1 cellular context compared by ENCODE assay signal in the genomic region with DNA sequence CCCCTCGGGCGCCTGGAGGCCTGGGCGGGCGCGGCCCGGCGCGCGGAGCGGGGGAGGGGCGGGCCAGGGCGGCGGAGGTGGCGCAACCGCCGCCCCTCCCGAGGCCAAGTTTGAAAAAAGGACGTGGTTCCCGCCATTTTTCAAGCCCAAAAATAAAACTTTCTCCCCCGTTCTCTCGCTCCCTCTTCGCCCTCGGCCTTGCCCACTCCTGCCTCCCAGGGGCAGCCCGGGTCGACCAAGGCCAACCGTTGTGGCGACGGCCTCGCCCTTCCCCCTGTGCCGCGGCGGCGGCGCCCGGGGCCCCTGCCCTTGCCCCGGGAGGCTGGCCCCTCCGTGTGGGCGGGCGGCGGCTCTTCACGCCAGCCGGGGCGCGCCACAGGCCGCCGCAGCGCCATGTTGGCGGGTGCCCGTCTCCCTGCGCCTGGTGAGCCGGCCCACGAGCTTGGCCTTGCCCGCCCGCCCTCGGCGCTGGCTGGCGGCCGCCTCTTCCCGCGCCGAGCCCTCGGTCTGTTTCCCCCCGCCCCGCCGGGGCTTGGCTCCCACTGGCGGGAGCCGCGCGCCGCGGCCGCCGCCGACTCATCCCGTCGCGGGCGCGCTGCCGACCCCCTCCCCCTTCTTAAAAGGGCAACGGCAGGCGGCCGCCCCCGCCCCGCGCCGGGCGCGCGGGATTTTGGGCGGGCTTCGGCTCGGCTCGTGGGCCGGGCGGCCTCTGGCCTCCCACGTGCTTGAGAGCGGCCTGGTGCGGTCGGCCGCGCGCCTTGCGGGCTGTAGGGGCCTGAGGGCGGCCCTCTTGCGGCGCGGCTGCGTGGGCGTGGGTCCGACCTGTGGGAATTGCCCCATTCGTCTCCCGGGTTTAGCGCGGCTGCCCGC.
TF ChIP-seq lines count a peak whose summit lies in the region.

No MANE protein-coding gene starts in this region.

TF ChIP-seq in HepG2, 621 proteins besides CTCF, POLR2A, EP300 and RAD21 (continued from another document and continues in another):
- TF ChIP-seq, protein P1, sequence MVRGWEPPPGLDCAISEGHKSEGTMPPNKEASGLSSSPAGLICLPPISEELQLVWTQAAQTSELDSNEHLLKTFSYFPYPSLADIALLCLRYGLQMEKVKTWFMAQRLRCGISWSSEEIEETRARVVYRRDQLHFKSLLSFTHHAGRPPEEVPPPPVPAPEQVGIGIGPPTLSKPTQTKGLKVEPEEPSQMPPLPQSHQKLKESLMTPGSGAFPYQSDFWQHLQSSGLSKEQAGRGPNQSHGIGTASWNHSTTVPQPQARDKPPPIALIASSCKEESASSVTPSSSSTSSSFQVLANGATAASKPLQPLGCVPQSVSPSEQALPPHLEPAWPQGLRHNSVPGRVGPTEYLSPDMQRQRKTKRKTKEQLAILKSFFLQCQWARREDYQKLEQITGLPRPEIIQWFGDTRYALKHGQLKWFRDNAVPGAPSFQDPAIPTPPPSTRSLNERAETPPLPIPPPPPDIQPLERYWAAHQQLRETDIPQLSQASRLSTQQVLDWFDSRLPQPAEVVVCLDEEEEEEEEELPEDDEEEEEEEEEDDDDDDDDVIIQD (CRISPR knock-in tag; IDR thresholded peaks at IDR 0.05; ENCODE audit: low read depth) = no peak
- TF ChIP-seq ZNF550 (CRISPR knock-in tag; IDR thresholded peaks at IDR 0.05; ENCODE audit: borderline replicate concordance) (no peak), ZNF225 (CRISPR knock-in tag; IDR thresholded peaks at IDR 0.05) (no peak), SOX5 (CRISPR knock-in tag; IDR thresholded peaks at IDR 0.05; ENCODE audit: borderline replicate concordance) (no peak), KDM1A (CRISPR knock-in tag; IDR thresholded peaks at IDR 0.05) (no peak), ZNF816 (CRISPR knock-in tag; IDR thresholded peaks at IDR 0.05; ENCODE audit: borderline replicate concordance) (no peak; the same call in 1 of the 2 replicates), MEF2D (CRISPR knock-in tag; IDR thresholded peaks at IDR 0.05) (no peak), SMYD3 (CRISPR knock-in tag; IDR thresholded peaks at IDR 0.05) (no peak), MIER3 (CRISPR knock-in tag; IDR thresholded peaks at IDR 0.05; ENCODE audit: borderline replicate concordance) (no peak), ELF4 (CRISPR knock-in tag; IDR thresholded peaks at IDR 0.05; ENCODE audit: borderline replicate concordance) (no peak), TAF15 (IDR thresholded peaks at IDR 0.05; ENCODE audit: low read depth, low read length, poor library complexity, severe bottlenecking) (no peak), PLRG1 (conservative IDR thresholded peaks at IDR 0.05) (no peak), CAMTA2 (CRISPR knock-in tag; IDR thresholded peaks at IDR 0.05; ENCODE audit: borderline replicate concordance) (no peak), GTF3A (CRISPR knock-in tag; conservative IDR thresholded peaks at IDR 0.05) (no peak), POLR2AphosphoS5 (IDR thresholded peaks at IDR 0.05; ENCODE audit: low read depth, low read length) (no peak; the same call in 1 of the 2 replicates), ZFY (CRISPR knock-in tag; IDR thresholded peaks at IDR 0.05) (peak; percentile 85), ZNF792 (CRISPR knock-in tag; IDR thresholded peaks at IDR 0.05) (no peak), ZSCAN30 (CRISPR knock-in tag; IDR thresholded peaks at IDR 0.05) (no peak; the same call in 1 of the 2 replicates), ONECUT2 (CRISPR knock-in tag; IDR thresholded peaks at IDR 0.05) (no peak), HMGA1 (CRISPR knock-in tag; conservative IDR thresholded peaks at IDR 0.05) (no peak), SP2 (CRISPR knock-in tag; IDR thresholded peaks at IDR 0.05) (no peak), ZNF558 (CRISPR knock-in tag; IDR thresholded peaks at IDR 0.05; ENCODE audit: borderline replicate concordance) (peak; percentile 51; the same call in 1 of the 2 replicates)
- TF ChIP-seq, protein P2, sequence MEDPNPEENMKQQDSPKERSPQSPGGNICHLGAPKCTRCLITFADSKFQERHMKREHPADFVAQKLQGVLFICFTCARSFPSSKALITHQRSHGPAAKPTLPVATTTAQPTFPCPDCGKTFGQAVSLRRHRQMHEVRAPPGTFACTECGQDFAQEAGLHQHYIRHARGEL (CRISPR knock-in tag; IDR thresholded peaks at IDR 0.05) = no peak
- TF ChIP-seq, protein P3, sequence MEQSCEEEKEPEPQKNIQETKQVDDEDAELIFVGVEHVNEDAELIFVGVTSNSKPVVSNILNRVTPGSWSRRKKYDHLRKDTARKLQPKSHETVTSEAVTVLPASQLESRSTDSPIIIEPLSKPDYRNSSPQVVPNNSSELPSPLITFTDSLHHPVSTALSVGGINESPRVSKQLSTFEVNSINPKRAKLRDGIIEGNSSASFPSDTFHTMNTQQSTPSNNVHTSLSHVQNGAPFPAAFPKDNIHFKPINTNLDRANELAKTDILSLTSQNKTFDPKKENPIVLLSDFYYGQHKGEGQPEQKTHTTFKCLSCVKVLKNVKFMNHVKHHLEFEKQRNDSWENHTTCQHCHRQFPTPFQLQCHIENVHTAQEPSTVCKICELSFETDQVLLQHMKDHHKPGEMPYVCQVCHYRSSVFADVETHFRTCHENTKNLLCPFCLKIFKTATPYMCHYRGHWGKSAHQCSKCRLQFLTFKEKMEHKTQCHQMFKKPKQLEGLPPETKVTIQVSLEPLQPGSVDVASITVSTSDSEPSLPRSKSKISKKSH (CRISPR knock-in tag; IDR thresholded peaks at IDR 0.05; ENCODE audit: borderline replicate concordance) = no peak
- TF ChIP-seq, protein P4, sequence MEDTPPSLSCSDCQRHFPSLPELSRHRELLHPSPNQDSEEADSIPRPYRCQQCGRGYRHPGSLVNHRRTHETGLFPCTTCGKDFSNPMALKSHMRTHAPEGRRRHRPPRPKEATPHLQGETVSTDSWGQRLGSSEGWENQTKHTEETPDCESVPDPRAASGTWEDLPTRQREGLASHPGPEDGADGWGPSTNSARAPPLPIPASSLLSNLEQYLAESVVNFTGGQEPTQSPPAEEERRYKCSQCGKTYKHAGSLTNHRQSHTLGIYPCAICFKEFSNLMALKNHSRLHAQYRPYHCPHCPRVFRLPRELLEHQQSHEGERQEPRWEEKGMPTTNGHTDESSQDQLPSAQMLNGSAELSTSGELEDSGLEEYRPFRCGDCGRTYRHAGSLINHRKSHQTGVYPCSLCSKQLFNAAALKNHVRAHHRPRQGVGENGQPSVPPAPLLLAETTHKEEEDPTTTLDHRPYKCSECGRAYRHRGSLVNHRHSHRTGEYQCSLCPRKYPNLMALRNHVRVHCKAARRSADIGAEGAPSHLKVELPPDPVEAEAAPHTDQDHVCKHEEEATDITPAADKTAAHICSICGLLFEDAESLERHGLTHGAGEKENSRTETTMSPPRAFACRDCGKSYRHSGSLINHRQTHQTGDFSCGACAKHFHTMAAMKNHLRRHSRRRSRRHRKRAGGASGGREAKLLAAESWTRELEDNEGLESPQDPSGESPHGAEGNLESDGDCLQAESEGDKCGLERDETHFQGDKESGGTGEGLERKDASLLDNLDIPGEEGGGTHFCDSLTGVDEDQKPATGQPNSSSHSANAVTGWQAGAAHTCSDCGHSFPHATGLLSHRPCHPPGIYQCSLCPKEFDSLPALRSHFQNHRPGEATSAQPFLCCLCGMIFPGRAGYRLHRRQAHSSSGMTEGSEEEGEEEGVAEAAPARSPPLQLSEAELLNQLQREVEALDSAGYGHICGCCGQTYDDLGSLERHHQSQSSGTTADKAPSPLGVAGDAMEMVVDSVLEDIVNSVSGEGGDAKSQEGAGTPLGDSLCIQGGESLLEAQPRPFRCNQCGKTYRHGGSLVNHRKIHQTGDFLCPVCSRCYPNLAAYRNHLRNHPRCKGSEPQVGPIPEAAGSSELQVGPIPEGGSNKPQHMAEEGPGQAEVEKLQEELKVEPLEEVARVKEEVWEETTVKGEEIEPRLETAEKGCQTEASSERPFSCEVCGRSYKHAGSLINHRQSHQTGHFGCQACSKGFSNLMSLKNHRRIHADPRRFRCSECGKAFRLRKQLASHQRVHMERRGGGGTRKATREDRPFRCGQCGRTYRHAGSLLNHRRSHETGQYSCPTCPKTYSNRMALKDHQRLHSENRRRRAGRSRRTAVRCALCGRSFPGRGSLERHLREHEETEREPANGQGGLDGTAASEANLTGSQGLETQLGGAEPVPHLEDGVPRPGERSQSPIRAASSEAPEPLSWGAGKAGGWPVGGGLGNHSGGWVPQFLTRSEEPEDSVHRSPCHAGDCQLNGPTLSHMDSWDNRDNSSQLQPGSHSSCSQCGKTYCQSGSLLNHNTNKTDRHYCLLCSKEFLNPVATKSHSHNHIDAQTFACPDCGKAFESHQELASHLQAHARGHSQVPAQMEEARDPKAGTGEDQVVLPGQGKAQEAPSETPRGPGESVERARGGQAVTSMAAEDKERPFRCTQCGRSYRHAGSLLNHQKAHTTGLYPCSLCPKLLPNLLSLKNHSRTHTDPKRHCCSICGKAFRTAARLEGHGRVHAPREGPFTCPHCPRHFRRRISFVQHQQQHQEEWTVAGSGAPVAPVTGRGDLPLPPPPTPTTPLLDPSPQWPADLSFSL (CRISPR knock-in tag; IDR thresholded peaks at IDR 0.05) = no peak
- TF ChIP-seq, protein P5, sequence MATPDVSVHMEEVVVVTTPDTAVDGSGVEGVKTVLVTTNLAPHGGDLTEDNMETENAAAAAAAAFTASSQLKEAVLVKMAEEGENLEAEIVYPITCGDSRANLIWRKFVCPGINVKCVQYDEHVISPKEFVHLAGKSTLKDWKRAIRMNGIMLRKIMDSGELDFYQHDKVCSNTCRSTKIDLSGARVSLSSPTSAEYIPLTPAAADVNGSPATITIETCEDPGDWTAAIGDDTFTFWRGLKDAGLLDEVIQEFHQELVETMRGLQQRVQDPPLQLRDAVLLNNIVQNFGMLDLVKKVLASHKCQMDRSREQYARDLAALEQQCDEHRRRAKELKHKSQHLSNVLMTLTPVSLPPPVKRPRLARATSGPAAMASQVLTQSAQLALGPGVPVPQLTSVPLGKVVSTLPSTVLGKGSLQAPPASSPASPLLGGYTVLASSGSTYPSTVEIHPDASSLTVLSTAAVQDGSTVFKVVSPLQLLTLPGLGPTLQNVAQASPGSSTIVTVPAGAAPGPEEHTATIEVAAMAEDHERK (CRISPR knock-in tag; IDR thresholded peaks at IDR 0.05; ENCODE audit: low read depth) = no peak
- TF ChIP-seq, protein P6, sequence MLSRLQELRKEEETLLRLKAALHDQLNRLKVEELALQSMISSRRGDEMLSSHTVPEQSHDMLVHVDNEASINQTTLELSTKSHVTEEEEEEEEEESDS (CRISPR knock-in tag; IDR thresholded peaks at IDR 0.05; ENCODE audit: borderline replicate concordance) = no peak
- TF ChIP-seq, protein P7, sequence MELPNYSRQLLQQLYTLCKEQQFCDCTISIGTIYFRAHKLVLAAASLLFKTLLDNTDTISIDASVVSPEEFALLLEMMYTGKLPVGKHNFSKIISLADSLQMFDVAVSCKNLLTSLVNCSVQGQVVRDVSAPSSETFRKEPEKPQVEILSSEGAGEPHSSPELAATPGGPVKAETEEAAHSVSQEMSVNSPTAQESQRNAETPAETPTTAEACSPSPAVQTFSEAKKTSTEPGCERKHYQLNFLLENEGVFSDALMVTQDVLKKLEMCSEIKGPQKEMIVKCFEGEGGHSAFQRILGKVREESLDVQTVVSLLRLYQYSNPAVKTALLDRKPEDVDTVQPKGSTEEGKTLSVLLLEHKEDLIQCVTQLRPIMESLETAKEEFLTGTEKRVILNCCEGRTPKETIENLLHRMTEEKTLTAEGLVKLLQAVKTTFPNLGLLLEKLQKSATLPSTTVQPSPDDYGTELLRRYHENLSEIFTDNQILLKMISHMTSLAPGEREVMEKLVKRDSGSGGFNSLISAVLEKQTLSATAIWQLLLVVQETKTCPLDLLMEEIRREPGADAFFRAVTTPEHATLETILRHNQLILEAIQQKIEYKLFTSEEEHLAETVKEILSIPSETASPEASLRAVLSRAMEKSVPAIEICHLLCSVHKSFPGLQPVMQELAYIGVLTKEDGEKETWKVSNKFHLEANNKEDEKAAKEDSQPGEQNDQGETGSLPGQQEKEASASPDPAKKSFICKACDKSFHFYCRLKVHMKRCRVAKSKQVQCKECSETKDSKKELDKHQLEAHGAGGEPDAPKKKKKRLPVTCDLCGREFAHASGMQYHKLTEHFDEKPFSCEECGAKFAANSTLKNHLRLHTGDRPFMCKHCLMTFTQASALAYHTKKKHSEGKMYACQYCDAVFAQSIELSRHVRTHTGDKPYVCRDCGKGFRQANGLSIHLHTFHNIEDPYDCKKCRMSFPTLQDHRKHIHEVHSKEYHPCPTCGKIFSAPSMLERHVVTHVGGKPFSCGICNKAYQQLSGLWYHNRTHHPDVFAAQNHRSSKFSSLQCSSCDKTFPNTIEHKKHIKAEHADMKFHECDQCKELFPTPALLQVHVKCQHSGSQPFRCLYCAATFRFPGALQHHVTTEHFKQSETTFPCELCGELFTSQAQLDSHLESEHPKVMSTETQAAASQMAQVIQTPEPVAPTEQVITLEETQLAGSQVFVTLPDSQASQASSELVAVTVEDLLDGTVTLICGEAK (IDR thresholded peaks at IDR 0.05) = no peak
- TF ChIP-seq, protein P7 (CRISPR knock-in tag; IDR thresholded peaks at IDR 0.05) = peak; percentile 31; the same call in 1 of the 2 replicates
- TF ChIP-seq, protein P8, sequence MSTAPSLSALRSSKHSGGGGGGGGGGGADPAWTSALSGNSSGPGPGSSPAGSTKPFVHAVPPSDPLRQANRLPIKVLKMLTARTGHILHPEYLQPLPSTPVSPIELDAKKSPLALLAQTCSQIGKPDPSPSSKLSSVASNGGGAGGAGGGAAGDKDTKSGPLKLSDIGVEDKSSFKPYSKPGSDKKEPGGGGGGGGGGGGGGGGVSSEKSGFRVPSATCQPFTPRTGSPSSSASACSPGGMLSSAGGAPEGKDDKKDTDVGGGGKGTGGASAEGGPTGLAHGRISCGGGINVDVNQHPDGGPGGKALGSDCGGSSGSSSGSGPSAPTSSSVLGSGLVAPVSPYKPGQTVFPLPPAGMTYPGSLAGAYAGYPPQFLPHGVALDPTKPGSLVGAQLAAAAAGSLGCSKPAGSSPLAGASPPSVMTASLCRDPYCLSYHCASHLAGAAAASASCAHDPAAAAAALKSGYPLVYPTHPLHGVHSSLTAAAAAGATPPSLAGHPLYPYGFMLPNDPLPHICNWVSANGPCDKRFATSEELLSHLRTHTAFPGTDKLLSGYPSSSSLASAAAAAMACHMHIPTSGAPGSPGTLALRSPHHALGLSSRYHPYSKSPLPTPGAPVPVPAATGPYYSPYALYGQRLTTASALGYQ (CRISPR knock-in tag; IDR thresholded peaks at IDR 0.05) = no peak
